In the genomic region with DNA sequence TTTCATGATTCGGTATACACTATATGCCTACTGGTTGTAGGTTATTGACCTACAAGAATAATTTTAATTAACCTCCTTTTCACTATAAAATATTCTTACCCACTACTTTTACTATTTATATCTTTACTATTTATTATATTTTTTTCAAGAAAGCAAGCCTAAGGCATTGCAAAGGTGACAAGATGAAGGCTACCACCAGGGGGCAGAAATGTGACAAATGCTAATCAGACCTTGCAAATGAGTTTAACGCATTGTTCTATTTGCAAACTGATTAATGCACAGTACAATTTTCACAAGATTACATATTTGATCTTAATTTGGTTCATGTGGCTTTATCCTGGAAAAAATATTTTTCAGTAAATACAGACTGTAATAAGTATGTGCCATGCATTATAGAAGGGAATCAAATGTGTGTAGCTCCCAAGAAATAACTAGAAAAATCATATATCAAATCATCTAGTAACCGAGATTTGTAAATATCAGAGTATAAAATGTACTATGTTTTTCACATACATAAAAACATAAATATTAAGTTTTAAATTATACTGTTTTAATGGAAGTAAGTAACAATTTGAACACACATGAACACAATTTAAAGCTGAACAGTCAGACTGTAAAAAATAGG, we compare ENCODE assay signal across 8 cellular contexts.
DNase-seq lines count a peak whose midpoint lies in the region; ATAC-seq and TF ChIP-seq lines count a peak whose summit lies in the region.

No MANE protein-coding gene starts in this region.

- no peaks in the 10 kb centered on the region for H3K9me3 ChIP-seq in Karpas-422 (ENCODE audit: low read length)
- no peaks in the 10 kb centered on the region for H3K9me3 ChIP-seq in mammary epithelial cell (replicated peaks; ENCODE audit: insufficient read depth, low read length)
- H3K9me3 ChIP-seq in left lung = no peaks in the 10 kb centered on the region

- intact Hi-C loops in mammary epithelial cell (cut with micrococcal nuclease) = loop anchor here (1.0 to 10.0 kb wide), 2 partner anchors 270 to 437 kb away; no protein-coding TSS in a partner anchor
- intact Hi-C loops in left lung (cut with DNase I) = no loop called here

- H3K4me2 ChIP-seq in Karpas-422 (ENCODE audit: low read depth, low read length, poor library complexity, severe bottlenecking) (no peak overlapping the region), mammary epithelial cell (ENCODE audit: insufficient read depth, low read depth, low read length) (no peak overlapping the region)

- no peaks in the 10 kb centered on the region for H3K36me3 ChIP-seq in Karpas-422 (ENCODE audit: insufficient read depth, low read length)
- H3K36me3 ChIP-seq in mammary epithelial cell (ENCODE audit: insufficient read depth, low read length) = no peaks in the 10 kb centered on the region
- no peaks in the 10 kb centered on the region for H3K36me3 ChIP-seq in left lung

- H3K9ac ChIP-seq in Karpas-422 (ENCODE audit: low read length) (no peak overlapping the region), mammary epithelial cell (ENCODE audit: insufficient read depth, low read length) (no peak overlapping the region)

- H3K4me1 ChIP-seq in Karpas-422 (ENCODE audit: low read length) (no peaks in the 10 kb centered on the region), mammary epithelial cell (ENCODE audit: insufficient read depth, low read length) (no peaks in the 10 kb centered on the region), left lung (no peaks in the 10 kb centered on the region)

- H3K9me2 ChIP-seq in Karpas-422 (replicated peaks; ENCODE audit: insufficient read depth, low read length) = no peaks in the 10 kb centered on the region

- no TSS peak for BruUV-seq in mammary epithelial cell (replicated peaks; lab: Mats Ljungman, UMichigan)

- DNase-seq in DMS53 treated with DMSO at 0.1 percent for 48 hours (lab: John Stamatoyannopoulos, UW; ENCODE audit: unreplicated experiment) (peak; percentile 84), Karpas-422 (peak; percentile 87), SW480 (ENCODE audit: low spot score) (peak; percentile 39), mammary epithelial cell (peak; percentile 45), left lung (no peak)
- DNase-seq in stimulated activated CD8-positive, alpha-beta memory T cell treated with anti-CD3 and anti-CD28 coated beads, Interleukin-2, amount 100 ng/mL, for 48 hours (ENCODE audit: low read depth in 2 of 2) = peak; percentile 11 to 28

- H3K27me3 ChIP-seq in Karpas-422 (ENCODE audit: low read length) (no peaks in the 10 kb centered on the region), mammary epithelial cell (ENCODE audit: insufficient read depth, low read length) (peaks cover 2% of the 10 kb centered on the region), left lung (no peaks in the 10 kb centered on the region)

- no peaks in the 10 kb centered on the region for H3K79me2 ChIP-seq in Karpas-422 (ENCODE audit: low read length)
- no peaks in the 10 kb centered on the region for H3K79me2 ChIP-seq in mammary epithelial cell (ENCODE audit: insufficient read depth, low read length)

- H4K20me1 ChIP-seq in Karpas-422 (ENCODE audit: insufficient read depth, low read depth, low read length) (no peaks in the 10 kb centered on the region), mammary epithelial cell (ENCODE audit: insufficient read depth, low read length) (no peaks in the 10 kb centered on the region)

- ATAC-seq in GM19463 (IDR thresholded peaks at IDR 0.05; ENCODE audit: unreplicated experiment) (peak; percentile 74), left lung (peak; percentile 31), GM21390 (IDR thresholded peaks at IDR 0.05; ENCODE audit: unreplicated experiment) (no peak)

- CTCF ChIA-PET in mammary epithelial cell (lab: Charles Lee; ENCODE audit: low non-redundant PET) = no interaction called here

- H3K27ac ChIP-seq in Karpas-422 (ENCODE audit: low read length) (no peak overlapping the region), mammary epithelial cell (ENCODE audit: insufficient read depth, low read depth, low read length) (no peak overlapping the region), left lung (no peak overlapping the region)

- H3K4me3 ChIP-seq in Karpas-422 (ENCODE audit: low read length) = no peak overlapping the region
- H3K4me3 ChIP-seq in mammary epithelial cell (replicated peaks in 1 of 3; ENCODE audit: insufficient read depth in 1 of 3, low read depth in 2 of 3, low read length in 3 of 3) = no peak overlapping the region
- H3K4me3 ChIP-seq in left lung = no peak overlapping the region

- no peak overlapping the region for H2AFZ ChIP-seq in Karpas-422 (ENCODE audit: low read length)
- no peak overlapping the region for H2AFZ ChIP-seq in mammary epithelial cell (ENCODE audit: low read depth, low read length)

- dilution Hi-C loops in mammary epithelial cell (cut with HindIII; ENCODE audit: low sequenced_read_pairs) = no loop called here

- in situ Hi-C loops in mammary epithelial cell (cut with MboI; ENCODE audit: low sequenced_read_pairs in 2 of 2) = no loop called here

- 48% methylated on average over 3 of the region's 3 CpGs for whole genome bisulfite sequencing in mammary epithelial cell (ENCODE audit: low coverage, missing lambda C conversion rate)

- TF ChIP-seq CTCF in mammary epithelial cell (conservative IDR thresholded peaks at IDR 0.05 in 1 of 2, IDR thresholded peaks at IDR 0.05 in 1 of 2; ENCODE audit: extremely low read depth in 1 of 2, insufficient read depth in 1 of 2, low read depth in 1 of 2, low read length in 2 of 2) (peak; percentile 82 to 86), left lung (IDR thresholded peaks at IDR 0.05) (peak; percentile 58 to 71)

Comparison
In these comparisons a context has a peak if more than half of its experiments do, and no peak if none do; other contexts are left out.
1. DNase-seq: peak in DMS53 treated with DMSO at 0.1 percent for 48 hours (single experiment), Karpas-422 (single experiment), SW480 (single experiment), mammary epithelial cell (single experiment) and stimulated activated CD8-positive, alpha-beta memory T cell treated with anti-CD3 and anti-CD28 coated beads, Interleukin-2, amount 100 ng/mL, for 48 hours (2 of 2); none in left lung (0 of 2).